ENCODE assay signal across 1 cellular context in genomic region chr14:25034803-25035681, GRCh38.
TF ChIP-seq lines count a peak whose summit lies in the region.

No MANE protein-coding gene starts in this region.

TF ChIP-seq in HepG2, 621 proteins besides CTCF, POLR2A, EP300 and RAD21 (continued from another document and continues in another):
- no peak for TF ChIP-seq THAP8 (CRISPR knock-in tag; IDR thresholded peaks at IDR 0.05; ENCODE audit: borderline replicate concordance)
- no peak for TF ChIP-seq SUZ12 (IDR thresholded peaks at IDR 0.05; ENCODE audit: low read depth, low read length)
- no peak for TF ChIP-seq FOXP1 (IDR thresholded peaks at IDR 0.05)
- peak; percentile 85 for TF ChIP-seq FOXP1 (CRISPR knock-in tag; IDR thresholded peaks at IDR 0.05)
- TF ChIP-seq ZNF17 (CRISPR knock-in tag; IDR thresholded peaks at IDR 0.05) = no peak
- no peak for TF ChIP-seq GPBP1L1 (CRISPR knock-in tag; IDR thresholded peaks at IDR 0.05)
- no peak for TF ChIP-seq ZBTB4 (CRISPR knock-in tag; IDR thresholded peaks at IDR 0.05; ENCODE audit: borderline replicate concordance)
- TF ChIP-seq TRIM22 (IDR thresholded peaks at IDR 0.05) = no peak
- TF ChIP-seq KDM3A (CRISPR knock-in tag; IDR thresholded peaks at IDR 0.05; ENCODE audit: low read depth) = no peak
- no peak for TF ChIP-seq ZNF180 (CRISPR knock-in tag; IDR thresholded peaks at IDR 0.05; ENCODE audit: borderline replicate concordance, low read depth)
- no peak for TF ChIP-seq U2AF2 (IDR thresholded peaks at IDR 0.05; ENCODE audit: low read depth, low read length)
- TF ChIP-seq DZIP1 (CRISPR knock-in tag; IDR thresholded peaks at IDR 0.05) = no peak
- no peak for TF ChIP-seq HOXA5 (CRISPR knock-in tag; IDR thresholded peaks at IDR 0.05)
- TF ChIP-seq ZNF543 (CRISPR knock-in tag; IDR thresholded peaks at IDR 0.05) = no peak
- no peak for TF ChIP-seq ZNF256 (CRISPR knock-in tag; conservative IDR thresholded peaks at IDR 0.05)
- TF ChIP-seq ZNF724P (CRISPR knock-in tag; IDR thresholded peaks at IDR 0.05; ENCODE audit: borderline replicate concordance) = no peak
- TF ChIP-seq ATF2 (CRISPR knock-in tag; IDR thresholded peaks at IDR 0.05) = peak; percentile 69
- TF ChIP-seq ZNF431 (CRISPR knock-in tag; IDR thresholded peaks at IDR 0.05; ENCODE audit: borderline replicate concordance, low read depth) = no peak
- no peak for TF ChIP-seq PBX3 (CRISPR knock-in tag; IDR thresholded peaks at IDR 0.05; ENCODE audit: borderline replicate concordance)
- TF ChIP-seq ZNF775 (CRISPR knock-in tag; IDR thresholded peaks at IDR 0.05; ENCODE audit: borderline replicate concordance) = no peak
- no peak for TF ChIP-seq NCOA5 (CRISPR knock-in tag; IDR thresholded peaks at IDR 0.05)
- peak; percentile 97 for TF ChIP-seq HDAC2 (CRISPR knock-in tag; IDR thresholded peaks at IDR 0.05)
- TF ChIP-seq ZNF850 (CRISPR knock-in tag; conservative IDR thresholded peaks at IDR 0.05) = no peak
- no peak for TF ChIP-seq ZNF232 (CRISPR knock-in tag; IDR thresholded peaks at IDR 0.05; ENCODE audit: borderline replicate concordance)
- no peak for TF ChIP-seq RFX1 (IDR thresholded peaks at IDR 0.05)
- TF ChIP-seq ZBTB10 (CRISPR knock-in tag; IDR thresholded peaks at IDR 0.05; ENCODE audit: borderline replicate concordance) = no peak
- TF ChIP-seq ZNF557 (CRISPR knock-in tag; IDR thresholded peaks at IDR 0.05) = no peak
- peak in 1 of 2 experiments; percentile 30; a peak in 1 of 4 replicates for TF ChIP-seq HMGXB4 (CRISPR knock-in tag; IDR thresholded peaks at IDR 0.05; ENCODE audit: borderline replicate concordance in 1 of 2, low read depth in 1 of 2)
- TF ChIP-seq PLRG1 (conservative IDR thresholded peaks at IDR 0.05) = no peak
- TF ChIP-seq NR2F2 (IDR thresholded peaks at IDR 0.05; ENCODE audit: borderline replicate concordance, low read depth) = peak; percentile 55; the same call in 1 of the 2 replicates
- TF ChIP-seq ZNF737 (CRISPR knock-in tag; IDR thresholded peaks at IDR 0.05; ENCODE audit: borderline replicate concordance) = no peak
- TF ChIP-seq ZBTB42 (CRISPR knock-in tag; IDR thresholded peaks at IDR 0.05) = no peak; the same call in 1 of the 2 replicates
- TF ChIP-seq THRA (CRISPR knock-in tag; IDR thresholded peaks at IDR 0.05; ENCODE audit: borderline replicate concordance) = peak; percentile 57; the same call in 1 of the 2 replicates
- TF ChIP-seq ESRRA (CRISPR knock-in tag; IDR thresholded peaks at IDR 0.05; ENCODE audit: low read depth) = 0 out of 2 replicates have a peak, but pooled peaks have one; percentile 37
- no peak for TF ChIP-seq KLF12 (CRISPR knock-in tag; IDR thresholded peaks at IDR 0.05; ENCODE audit: borderline replicate concordance)
- TF ChIP-seq ZNF10 (CRISPR knock-in tag; IDR thresholded peaks at IDR 0.05; ENCODE audit: borderline replicate concordance, low read depth) = no peak
- TF ChIP-seq NFIB (CRISPR knock-in tag; IDR thresholded peaks at IDR 0.05; ENCODE audit: borderline replicate concordance) = no peak
